19 cellular contexts compared by ENCODE assay signal in genomic region chr13:40657961-40658360, GRCh38. TPM values are rescaled to one million over a fixed set of nuclear protein-coding genes. Genes with fewer than 3 reads are reported as not detected.
DNase-seq lines count a peak whose midpoint lies in the region; ATAC-seq and TF ChIP-seq lines count a peak whose summit lies in the region.
"Had no signal": no experiment of that assay in that cellular context is flagged by ENCODE, and none has a peak within 500 bp of the region (broad histone marks: within the 10 kb centered on the region; RNA-seq: fewer than 3 reads in every experiment).

No MANE protein-coding gene starts in this region.

- WGBS in SK-N-SH (ENCODE audit: low lambda C conversion rate) = 92% methylated on average over 4 of the region's 4 CpGs
- WGBS in right lobe of liver (ENCODE audit: insufficient coverage, low coverage, low lambda C conversion rate, missing lambda C conversion rate) = 51% methylated on average over 3 of the region's 4 CpGs

- POLR2A ChIA-PET in SK-N-SH (lab: Yijun Ruan, JAX) = no interaction called here
- POLR2A ChIA-PET in CD8-positive, alpha-beta memory T cell (lab: Charles Lee) = no interaction called here

- H3K4me1 ChIP-seq in SK-N-SH (ENCODE audit: control insufficient read depth in 1 of 2, insufficient read depth in 2 of 2, low read depth in 1 of 2, low read length in 1 of 2) = peaks cover 0 to 26% of the 10 kb centered on the region in 2 experiments; a peak in 1 of 4 replicates
- H3K4me1 ChIP-seq in CD8-positive, alpha-beta memory T cell (ENCODE audit: insufficient read depth, low read length) = peaks cover 88% of the 10 kb centered on the region
- H3K4me1 ChIP-seq in right lobe of liver = peaks cover 0 to 60% (median 20%) of the 10 kb centered on the region in 4 donors
- H3K4me1 ChIP-seq in HAP-1 = peaks cover 16% of the 10 kb centered on the region

- H3K9me3 ChIP-seq in SK-N-SH (no peaks in the 10 kb centered on the region), right lobe of liver (no peaks in the 10 kb centered on the region), HAP-1 (no peaks in the 10 kb centered on the region)
- no peaks in the 10 kb centered on the region for H3K9me3 ChIP-seq in CD8-positive, alpha-beta memory T cell (ENCODE audit: low read length)
- H3K9me3 ChIP-seq: gastroesophageal sphincter, neutrophil, right atrium auricular region, thyroid gland had no signal

- H3F3A ChIP-seq in SK-N-SH (replicated peaks; ENCODE audit: insufficient read depth) = no peaks in the 10 kb centered on the region

- H3K27me3 Mint-ChIP-seq in CD8-positive, alpha-beta memory T cell = no peaks in the 10 kb centered on the region
- H3K27me3 Mint-ChIP-seq in activated T-helper 17 cell treated with anti-CD3 and anti-CD28 coated beads, Interleukin-2, amount 50 U/mL, for 72 hours = no peaks in the 10 kb centered on the region

- peaks cover 58% of the 10 kb centered on the region for H3K79me2 ChIP-seq in SK-N-SH (ENCODE audit: insufficient read depth)

- intact Hi-C loops in right lobe of liver (cut with DNase I) = no loop called here

- H3K9ac ChIP-seq in SK-N-SH = no peak overlapping the region

- DNase-seq in SK-N-SH (no peak), right lobe of liver (no peak), HAP-1 (ENCODE audit: low spot score in 2 of 2) (no peak), SKM-1 (lab: John Stamatoyannopoulos, UW; ENCODE audit: unreplicated experiment) (no peak)
- no peak for DNase-seq in CD8-positive, alpha-beta memory T cell
- no peak for DNase-seq in stimulated activated CD4-positive, alpha-beta T cell treated with anti-CD3 and anti-CD28 coated beads, Interleukin-2, amount 100 ng/mL, for 24 hours
- DNase-seq: central memory CD4-positive, alpha-beta T cell; DND-41; mesenchymal stem cell; NCI-H1105 treated with DMSO at 0.1 percent for 48 hours; SHP77; thyroid gland had no signal

- H3K36me3 Mint-ChIP-seq in CD8-positive, alpha-beta memory T cell = peaks cover 0 to 10% (median 5%) of the 10 kb centered on the region in 3 donors
- peaks cover 69% of the 10 kb centered on the region for H3K36me3 Mint-ChIP-seq in activated T-helper 17 cell treated with anti-CD3 and anti-CD28 coated beads, Interleukin-2, amount 50 U/mL, for 72 hours (ENCODE audit: low read depth)

- no peak for TF ChIP-seq RAD21 in SK-N-SH (IDR thresholded peaks at IDR 0.05; ENCODE audit: low read length)

- H3K27ac ChIP-seq in SK-N-SH (ENCODE audit: low read depth in 2 of 2, low read length in 1 of 2) (no peak overlapping the region), right lobe of liver (no peak overlapping the region)
- no peak overlapping the region for H3K27ac ChIP-seq in CD8-positive, alpha-beta memory T cell (ENCODE audit: low read depth, low read length)
- H3K27ac ChIP-seq: 22Rv1, C4-2B, gastroesophageal sphincter, neutrophil, right atrium auricular region, thyroid gland had no signal

- no peaks in the 10 kb centered on the region; the same call in 1 of the 2 replicates for H4K20me1 ChIP-seq in SK-N-SH (ENCODE audit: insufficient read depth)

- no peak for TF ChIP-seq EP300 in SK-N-SH (IDR thresholded peaks at IDR 0.05; ENCODE audit: borderline replicate concordance in 1 of 2, low read depth in 1 of 2, low read length in 1 of 2)

- peaks cover 75 to 96% (median 96%) of the 10 kb centered on the region in 3 donors for H3K4me1 Mint-ChIP-seq in CD8-positive, alpha-beta memory T cell
- peaks cover 57% of the 10 kb centered on the region for H3K4me1 Mint-ChIP-seq in activated T-helper 17 cell treated with anti-CD3 and anti-CD28 coated beads, Interleukin-2, amount 50 U/mL, for 72 hours

- H3K4me3 ChIP-seq in SK-N-SH (ENCODE audit: low read depth in 2 of 2, low read length in 1 of 2) (no peak overlapping the region), right lobe of liver (no peak overlapping the region), HAP-1 (no peak overlapping the region)
- H3K4me3 ChIP-seq in CD8-positive, alpha-beta memory T cell (ENCODE audit: low read length) = no peak overlapping the region
- H3K4me3 ChIP-seq: gastroesophageal sphincter, right atrium auricular region, thyroid gland had no signal

- H3K27me3 ChIP-seq in SK-N-SH (ENCODE audit: insufficient read depth) (no peaks in the 10 kb centered on the region), right lobe of liver (no peaks in the 10 kb centered on the region), HAP-1 (ENCODE audit: low read depth) (no peaks in the 10 kb centered on the region)
- H3K27me3 ChIP-seq in CD8-positive, alpha-beta memory T cell (ENCODE audit: insufficient read depth, low read length, poor library complexity, severe bottlenecking) = no peaks in the 10 kb centered on the region
- H3K27me3 ChIP-seq: gastroesophageal sphincter, right atrium auricular region, thyroid gland had no signal

- H3K9me2 ChIP-seq in SK-N-SH = no peaks in the 10 kb centered on the region

- no peak overlapping the region for H3K4me2 ChIP-seq in SK-N-SH

- TF ChIP-seq CTCF in SK-N-SH (IDR thresholded peaks at IDR 0.05) = no peak
- no peak for TF ChIP-seq CTCF in right lobe of liver (IDR thresholded peaks at IDR 0.05)

- in situ Hi-C loops in HAP-1 (cut with MboI; ENCODE audit: low sequenced_read_pairs) = no loop called here

- TF ChIP-seq POLR2A in right lobe of liver (IDR thresholded peaks at IDR 0.05) = no peak

- H3K27ac Mint-ChIP-seq in CD8-positive, alpha-beta memory T cell = peak overlapping the region in 4 of 8 donors; percentile 40 to 64 (median 54)
- H3K27ac Mint-ChIP-seq in activated T-helper 17 cell treated with anti-CD3 and anti-CD28 coated beads, Interleukin-2, amount 50 U/mL, for 72 hours = peak overlapping the region; percentile 91

- H3K4me3 Mint-ChIP-seq in CD8-positive, alpha-beta memory T cell = peak overlapping the region in 6 of 7 donors; percentile 20 to 55 (median 36)
- peak overlapping the region; percentile 96 for H3K4me3 Mint-ChIP-seq in activated T-helper 17 cell treated with anti-CD3 and anti-CD28 coated beads, Interleukin-2, amount 50 U/mL, for 72 hours

- CTCF ChIA-PET in SK-N-SH (lab: Yijun Ruan, JAX) = no interaction called here
- CTCF ChIA-PET in CD8-positive, alpha-beta memory T cell (lab: Charles Lee) = no interaction called here

- H3K9me3 Mint-ChIP-seq in CD8-positive, alpha-beta memory T cell = no peaks in the 10 kb centered on the region
- peaks cover 4% of the 10 kb centered on the region for H3K9me3 Mint-ChIP-seq in activated T-helper 17 cell treated with anti-CD3 and anti-CD28 coated beads, Interleukin-2, amount 50 U/mL, for 72 hours

- H2AFZ ChIP-seq in SK-N-SH (ENCODE audit: low read depth) = no peak overlapping the region

- no peaks in the 10 kb centered on the region for H3K36me3 ChIP-seq in SK-N-SH (replicated peaks in 1 of 2; ENCODE audit: control insufficient read depth in 1 of 2, insufficient read depth in 2 of 2, low read length in 1 of 2)
- H3K36me3 ChIP-seq in CD8-positive, alpha-beta memory T cell (ENCODE audit: insufficient read depth, low read length) = no peaks in the 10 kb centered on the region
- no peaks in the 10 kb centered on the region for H3K36me3 ChIP-seq in right lobe of liver
- H3K36me3 ChIP-seq in HAP-1 (replicated peaks) = no peaks in the 10 kb centered on the region
- H3K36me3 ChIP-seq: gastroesophageal sphincter, neutrophil, right atrium auricular region, thyroid gland had no signal

- ATAC-seq in SK-N-SH treated with all-trans-retinoic acid at 6 μM for 48 hours = peak; percentile 36
- ATAC-seq in activated T-helper 17 cell treated with anti-CD3 and anti-CD28 coated beads, Interleukin-2, amount 50 U/mL, for 72 hours (replicated peaks) = no peak
- ATAC-seq in right lobe of liver = peak in 3 of 4 donors; percentile 46 to 70 (median 67)
- ATAC-seq: gastroesophageal sphincter had no signal

TF ChIP-seq in SK-N-SH treated with all-trans-retinoic acid at 6 μM for 48 hours, 23 proteins besides CTCF, POLR2A, EP300 and RAD21:
- TF ChIP-seq SNAI2 (CRISPR knock-in tag; IDR thresholded peaks at IDR 0.05) = no peak
- 0 out of 2 replicates have a peak, but pooled peaks have one; percentile 10 for TF ChIP-seq ISL1 (CRISPR knock-in tag; IDR thresholded peaks at IDR 0.05)

TF ChIP-seq in SK-N-SH, 30 proteins besides CTCF, POLR2A, EP300 and RAD21 (continues in another document):
- TF ChIP-seq YY1 (IDR thresholded peaks at IDR 0.05; ENCODE audit: low read depth) = no peak
- TF ChIP-seq PBX3 (IDR thresholded peaks at IDR 0.05) = no peak
- no peak for TF ChIP-seq IRF3 (IDR thresholded peaks at IDR 0.05; ENCODE audit: low read depth, low read length)
- no peak for TF ChIP-seq FOSL2 (IDR thresholded peaks at IDR 0.05; ENCODE audit: borderline replicate concordance, low read depth)
- no peak for TF ChIP-seq USF2 (IDR thresholded peaks at IDR 0.05; ENCODE audit: borderline replicate concordance, low read depth, low read length)

RNA-seq across cellular contexts. Expression of gene FOXO1, which starts 8.5 kb away (rescaled TPM):
- polyA plus RNA-seq in SK-N-SH (2012; rRNA removed) = 1.5 and 1.8 TPM in 2 replicates
- 1.8 and 1.9 TPM in 2 replicates for polyA plus RNA-seq in SK-N-SH (2012; cell fraction: cytosol; rRNA removed)
- polyA plus RNA-seq in SK-N-SH (2012; cell fraction: nucleus; rRNA removed) = 2.7 TPM in 2 replicates
- total RNA-seq in CD8-positive, alpha-beta memory T cell = 10 to 100 TPM; 32.6 to 32.9 TPM
- polyA plus RNA-seq in CD8-positive, alpha-beta memory T cell = 56.2 TPM
- 10 to 100 TPM; 32.0 to 48.9 TPM for total RNA-seq in activated T-helper 17 cell treated with anti-CD3 and anti-CD28 coated beads, Interleukin-2, amount 50 U/mL, for 72 hours
- 10 to 100 TPM; 12.3 to 27.7 (median 14.6) TPM for total RNA-seq in right lobe of liver
